8 cellular contexts compared by ENCODE assay signal in genomic region chr19:3338541-3339181, GRCh38. TPM values are rescaled to one million over a fixed set of nuclear protein-coding genes. Genes with fewer than 3 reads are reported as not detected.
DNase-seq lines count a peak whose midpoint lies in the region; ATAC-seq and TF ChIP-seq lines count a peak whose summit lies in the region.

No MANE protein-coding gene starts in this region.

- no peak overlapping the region for H2AFZ ChIP-seq in MM.1S (ENCODE audit: low read length)

- H3K36me3 Mint-ChIP-seq in naive B cell: no peaks in the 10 kb centered on the region

- no peak overlapping the region for H3K4me3 ChIP-seq in adipocyte (ENCODE audit: low read length)
- H3K4me3 ChIP-seq in MM.1S (ENCODE audit: low read length): no peak overlapping the region

- peaks cover 5 to 8% (median 7%) of the 10 kb centered on the region in 3 donors for H3K4me1 Mint-ChIP-seq in naive B cell

- ATAC-seq in naive B cell (ENCODE audit: low read depth in 2 of 2) (peak; percentile 61 to 73), HG03469 (IDR thresholded peaks at IDR 0.05; ENCODE audit: unreplicated experiment) (no peak)

- no peaks in the 10 kb centered on the region for H3K79me2 ChIP-seq in MM.1S (ENCODE audit: low read length)

- no peaks in the 10 kb centered on the region for H3F3A ChIP-seq in MM.1S (ENCODE audit: insufficient read depth, low read length)

- H3K4me3 Mint-ChIP-seq in naive B cell: peak overlapping the region in 2 of 8 donors; percentile 15 to 62

- H3K4me1 ChIP-seq in adipocyte (ENCODE audit: control insufficient read depth, insufficient read depth, low read length) (peaks cover 47% of the 10 kb centered on the region), MM.1S (ENCODE audit: low read length) (no peaks in the 10 kb centered on the region)

- no peaks in the 10 kb centered on the region for H3K9me3 Mint-ChIP-seq in naive B cell

- DNase-seq in activated gamma-delta T cell treated with Interleukin-2 at 50 U/mL for 16 hours (peak; percentile 71), activated gamma-delta T cell (lab: John Stamatoyannopoulos, UW) (no peak), adipocyte (ENCODE audit: low read depth) (no peak), naive B cell (no peak), NCI-H2107 (lab: John Stamatoyannopoulos, UW) (no peak), SIG-M5 (lab: John Stamatoyannopoulos, UW) (no peak), MM.1S (no peak)

- no peaks in the 10 kb centered on the region for H3K27me3 ChIP-seq in adipocyte (replicated peaks; ENCODE audit: control insufficient read depth, insufficient read depth, low read length)
- H3K27me3 ChIP-seq in MM.1S (replicated peaks; ENCODE audit: insufficient read depth, low read length): peaks cover 86% of the 10 kb centered on the region

- no peak overlapping the region for H3K27ac ChIP-seq in MM.1S (ENCODE audit: low read length)

- no peak overlapping the region for H3K4me2 ChIP-seq in MM.1S (ENCODE audit: low read depth, low read length)

- no peaks in the 10 kb centered on the region for H4K20me1 ChIP-seq in MM.1S (ENCODE audit: insufficient read depth, low read length)

- H3K9me3 ChIP-seq in adipocyte (ENCODE audit: control insufficient read depth, low read length) (no peaks in the 10 kb centered on the region), MM.1S (replicated peaks; ENCODE audit: insufficient read depth, low read length) (no peaks in the 10 kb centered on the region)

- no peak for TF ChIP-seq CTCF in MM.1S (IDR thresholded peaks at IDR 0.05; ENCODE audit: low read length)

- H3K9me2 ChIP-seq in MM.1S (replicated peaks; ENCODE audit: insufficient read depth, low read length): no peaks in the 10 kb centered on the region

- H3K27me3 Mint-ChIP-seq in naive B cell: peaks cover 0 to 8% (median 6%) of the 10 kb centered on the region in 3 donors

- no peak overlapping the region for H3K27ac Mint-ChIP-seq in naive B cell

- H3K9ac ChIP-seq in adipocyte (ENCODE audit: low read length): peak overlapping the region; percentile 54
- no peak overlapping the region for H3K9ac ChIP-seq in MM.1S (ENCODE audit: low read length)

- no peaks in the 10 kb centered on the region for H3K36me3 ChIP-seq in adipocyte (ENCODE audit: control insufficient read depth, insufficient read depth, low read length, severe bottlenecking)
- H3K36me3 ChIP-seq in MM.1S (replicated peaks; ENCODE audit: insufficient read depth, low read length): no peaks in the 10 kb centered on the region

RNA-seq across cellular contexts. Expression of gene NFIC, which starts 27.7 kb away (rescaled TPM):
- 10 to 100 TPM in 1 of 6 donors, 1 to 10 TPM in 4, not detected in 1; 3.4 to 11.4 (median 5.3) TPM for polyA plus RNA-seq in naive B cell (ENCODE audit: low read depth in 6 of 6)
